In genomic region chr5:40679071-40679997, GRCh38 we compare ENCODE assay signal across 8 cellular contexts. TPM values are rescaled to one million over a fixed set of nuclear protein-coding genes. Genes with fewer than 3 reads are reported as not detected.
DNase-seq lines count a peak whose midpoint lies in the region; ATAC-seq and TF ChIP-seq lines count a peak whose summit lies in the region.

TSS of gene PTGER4 (plus strand) at chr5:40679915. CDS start at chr5:40680994, 1,079 bp downstream.

- peak; percentile 99 for DNase-seq in Caki2 (ENCODE audit: low read depth)
- DNase-seq in HUDEP-2 (lab: John Stamatoyannopoulos, UW; ENCODE audit: unreplicated experiment in 76 of 76) = peak in 66 of 76 experiments; percentile 6 to 73 (median 48)
- DNase-seq in Peyer's patch = peak; percentile 87 to 97 (median 97)
- DNase-seq in activated T-cell treated with anti-CD3 and anti-CD28 coated beads, Interleukin-2, amount 50 U/mL, for 4 hours = peak; percentile 92
- DNase-seq in esophagus muscularis mucosa (ENCODE audit: extremely low spot score) = peak; percentile 98
- DNase-seq in myocyte (ENCODE audit: low read depth) = peak; percentile 96
- DNase-seq in stimulated activated CD8-positive, alpha-beta memory T cell treated with anti-CD3 and anti-CD28 coated beads, Interleukin-7, amount 100 ng/mL, for 4 hours (ENCODE audit: low read depth in 2 of 2) = peak; percentile 85 to 91

- H3K4me3 ChIP-seq in Peyer's patch (peak within 1 kb of the TSS; percentile 66 to 82 (median 78)), esophagus muscularis mucosa (peak within 1 kb of the TSS; percentile 58 to 82 (median 64))

- H3K9me3 Mint-ChIP-seq in activated T-cell treated with anti-CD3 and anti-CD28 coated beads, Interleukin-2, amount 50 U/mL, for 4 hours = no peaks in the 10 kb centered on the region

- in situ Hi-C loops in Caki2 (cut with HindIII; ENCODE audit: low pct_unique_long_range_greater_than_20kb, low sequenced_read_pairs) = no loop called here

- H3K27ac ChIP-seq in Peyer's patch (peak within 1 kb of the TSS; percentile 81 to 94 (median 93)), esophagus muscularis mucosa (replicated peaks in 1 of 4) (peak within 1 kb of the TSS; percentile 82 to 86 (median 86))

- H3K4me1 Mint-ChIP-seq in activated T-cell treated with anti-CD3 and anti-CD28 coated beads, Interleukin-2, amount 50 U/mL, for 4 hours (ENCODE audit: low read depth) = peaks cover 47% of the 10 kb centered on the region

- H3K36me3 ChIP-seq in Peyer's patch (peaks cover 0 to 11% (median 0%) of the 10 kb centered on the region in 3 donors), esophagus muscularis mucosa (no peaks in the 10 kb centered on the region)

- H3K27me3 Mint-ChIP-seq in activated T-cell treated with anti-CD3 and anti-CD28 coated beads, Interleukin-2, amount 50 U/mL, for 4 hours (ENCODE audit: low read depth) = no peaks in the 10 kb centered on the region

- H3K36me3 Mint-ChIP-seq in activated T-cell treated with anti-CD3 and anti-CD28 coated beads, Interleukin-2, amount 50 U/mL, for 4 hours (ENCODE audit: insufficient read depth) = peaks cover 40% of the 10 kb centered on the region

- TF ChIP-seq POLR2A in Peyer's patch (IDR thresholded peaks at IDR 0.05) (peak; percentile 97 to 99), esophagus muscularis mucosa (IDR thresholded peaks at IDR 0.05; ENCODE audit: low read depth) (peak; percentile 16)

- peak; percentile 71 for ATAC-seq in GM21390 (IDR thresholded peaks at IDR 0.05; ENCODE audit: unreplicated experiment)
- peak; percentile 68 to 71 for ATAC-seq in activated T-cell treated with anti-CD3 and anti-CD28 coated beads, Interleukin-2, amount 50 U/mL, for 4 hours

- H3K9me3 ChIP-seq in Peyer's patch (no peaks in the 10 kb centered on the region), esophagus muscularis mucosa (no peaks in the 10 kb centered on the region)

- TF ChIP-seq EP300 in esophagus muscularis mucosa (IDR thresholded peaks at IDR 0.05) = no peak

- peak within 1 kb of the TSS; percentile 93 for H3K4me3 Mint-ChIP-seq in activated T-cell treated with anti-CD3 and anti-CD28 coated beads, Interleukin-2, amount 50 U/mL, for 4 hours

- peaks cover 0 to 22% (median 0%) of the 10 kb centered on the region in 4 donors for H3K4me1 ChIP-seq in Peyer's patch
- H3K4me1 ChIP-seq in esophagus muscularis mucosa = peaks cover 7 to 72% (median 56%) of the 10 kb centered on the region in 4 donors

- WGBS in esophagus muscularis mucosa = 0% methylated on average over 25 of the region's 67 CpGs

- peak in 1 of 6 experiments; percentile 21 for TF ChIP-seq CTCF in Peyer's patch (IDR thresholded peaks at IDR 0.05)
- no peak for TF ChIP-seq CTCF in esophagus muscularis mucosa (IDR thresholded peaks at IDR 0.05)

- H3K27me3 ChIP-seq in Peyer's patch = no peaks in the 10 kb centered on the region
- H3K27me3 ChIP-seq in esophagus muscularis mucosa = peaks cover 0 to 33% (median 0%) of the 10 kb centered on the region in 4 donors

- intact Hi-C loops in esophagus muscularis mucosa (cut with DNase I) = no loop called here

RNA-seq across cellular contexts. Expression of gene PTGER4, which starts in this region (rescaled TPM):
- 3.4 and 7.5 TPM in 2 replicates for total RNA-seq in Caki2 (2014; rRNA removed; shearing (Covaris generic); ENCODE audit: low replicate concordance)
- total RNA-seq in Peyer's patch = 100 to 1,000 TPM in 3 of 4 donors, 10 to 100 TPM in 1; 47.9 to 134 (median 116) TPM
- 100 to 1,000 TPM; 115 to 188 (median 173) TPM for total RNA-seq in activated T-cell treated with anti-CD3 and anti-CD28 coated beads, Interleukin-2, amount 50 U/mL, for 4 hours
- total RNA-seq in esophagus muscularis mucosa = 10 to 100 TPM; 13.3 to 44.6 (median 27.9) TPM
- 58.6 and 59.5 TPM in 2 replicates for total RNA-seq in myocyte
- polyA plus RNA-seq in myocyte (2012) = 5.6 TPM

Comparison
In these comparisons a context has a peak if more than half of its experiments do, and no peak if none do; other contexts are left out.
1. Peak in every context shown above with its lines: DNase-seq, ATAC-seq, H3K4me3 ChIP-seq and H3K27ac ChIP-seq.
2. DNase-seq: peak in every context shown above with its lines; median percentile 99 in Caki2; 98 in esophagus muscularis mucosa; 97 in Peyer's patch; 96 in myocyte; 92 in activated T-cell treated with anti-CD3 and anti-CD28 coated beads, Interleukin-2, amount 50 U/mL, for 4 hours; 88 in stimulated activated CD8-positive, alpha-beta memory T cell treated with anti-CD3 and anti-CD28 coated beads, Interleukin-7, amount 100 ng/mL, for 4 hours; 48 in HUDEP-2.